8 cellular contexts compared by ENCODE assay signal in genomic region chr10:88385601-88386203, GRCh38.
DNase-seq lines count a peak whose midpoint lies in the region; ATAC-seq and TF ChIP-seq lines count a peak whose summit lies in the region.

No MANE protein-coding gene starts in this region.

- POLR2A ChIA-PET in activated CD8-positive, alpha-beta T cell treated with anti-CD3 and anti-CD28 coated beads, Interleukin-2, amount 10 ng/mL, durations not matched to agents 7 days and 5 days (lab: Charles Lee), result interaction anchor here (1.4 to 4.5 kb wide), 3 partner anchors 115 to 522 kb away, joined by 8 to 40 read pairs (median 8); partner anchors contain the start of genes KLLN and PTEN

- H4K20me1 ChIP-seq in GM23338 (replicated peaks; ENCODE audit: insufficient read depth) (no peaks in the 10 kb centered on the region), GM23248 (ENCODE audit: insufficient read depth) (no peaks in the 10 kb centered on the region)

- H3K27ac Mint-ChIP-seq in GM23338, result no peak overlapping the region
- H3K27ac Mint-ChIP-seq in activated CD8-positive, alpha-beta T cell treated with anti-CD3 and anti-CD28 coated beads, Interleukin-2, amount 10 ng/mL, durations not matched to agents 7 days and 5 days, result no peak overlapping the region

- H2AFZ ChIP-seq in GM23338 (peak overlapping the region; percentile 14; the same call in 1 of the 2 replicates), GM23248 (no peak overlapping the region)

- H3K27me3 Mint-ChIP-seq in GM23338 (ENCODE audit: insufficient read depth, low read depth, poor library complexity), result no peaks in the 10 kb centered on the region
- no peaks in the 10 kb centered on the region for H3K27me3 Mint-ChIP-seq in activated CD8-positive, alpha-beta T cell treated with anti-CD3 and anti-CD28 coated beads, Interleukin-2, amount 10 ng/mL, durations not matched to agents 7 days and 5 days (ENCODE audit: low read depth)

- H3K27me3 ChIP-seq in GM23338 (ENCODE audit: insufficient read depth) (no peaks in the 10 kb centered on the region), cardiac muscle cell (no peaks in the 10 kb centered on the region), GM23248 (replicated peaks; ENCODE audit: insufficient read depth) (no peaks in the 10 kb centered on the region)

- H3K9me2 ChIP-seq in GM23338 (ENCODE audit: insufficient read depth), result no peaks in the 10 kb centered on the region
- no peaks in the 10 kb centered on the region for H3K9me2 ChIP-seq in GM23248 (ENCODE audit: insufficient read depth)

- H3F3A ChIP-seq in GM23338 (replicated peaks; ENCODE audit: low read depth) (no peaks in the 10 kb centered on the region), GM23248 (ENCODE audit: insufficient read depth) (no peaks in the 10 kb centered on the region)

- peaks cover 4% of the 10 kb centered on the region; the same call in 1 of the 3 replicates for H3K9me3 Mint-ChIP-seq in GM23338
- peaks cover 12% of the 10 kb centered on the region for H3K9me3 Mint-ChIP-seq in activated CD8-positive, alpha-beta T cell treated with anti-CD3 and anti-CD28 coated beads, Interleukin-2, amount 10 ng/mL, durations not matched to agents 7 days and 5 days (ENCODE audit: insufficient read depth)

- H3K79me2 ChIP-seq in GM23338 (replicated peaks; ENCODE audit: insufficient read depth), result no peaks in the 10 kb centered on the region
- no peaks in the 10 kb centered on the region for H3K79me2 ChIP-seq in GM23248 (ENCODE audit: insufficient read depth)

- CTCF ChIA-PET in activated CD8-positive, alpha-beta T cell treated with anti-CD3 and anti-CD28 coated beads, Interleukin-2, amount 10 ng/mL, durations not matched to agents 7 days and 5 days (lab: Charles Lee), result interaction anchor here (0.8 to 5.4 kb wide), 11 partner anchors 12 to 535 kb away, joined by 3 to 82 read pairs (median 4); partner anchors contain the start of genes KLLN and PTEN

- H3K36me3 ChIP-seq in GM23338 (ENCODE audit: insufficient read depth), result no peaks in the 10 kb centered on the region
- no peaks in the 10 kb centered on the region for H3K36me3 ChIP-seq in cardiac muscle cell
- no peaks in the 10 kb centered on the region for H3K36me3 ChIP-seq in GM23248 (ENCODE audit: low read depth)

- H3K4me3 Mint-ChIP-seq in GM23338, result no peak overlapping the region
- no peak overlapping the region for H3K4me3 Mint-ChIP-seq in activated CD8-positive, alpha-beta T cell treated with anti-CD3 and anti-CD28 coated beads, Interleukin-2, amount 10 ng/mL, durations not matched to agents 7 days and 5 days

- no peak for TF ChIP-seq CTCF in GM23338 (conservative IDR thresholded peaks at IDR 0.05; ENCODE audit: low read depth in 2 of 2)
- TF ChIP-seq CTCF in cardiac muscle cell (IDR thresholded peaks at IDR 0.05; ENCODE audit: low read depth, low read length), result no peak

- H3K9me3 ChIP-seq in cardiac muscle cell (ENCODE audit: low read depth) (no peaks in the 10 kb centered on the region), GM23248 (ENCODE audit: low read depth) (no peaks in the 10 kb centered on the region)

- H3K4me1 ChIP-seq in GM23338 (ENCODE audit: insufficient read depth) (peaks cover 3% of the 10 kb centered on the region), cardiac muscle cell (ENCODE audit: low read depth) (peaks cover 25% of the 10 kb centered on the region), GM23248 (ENCODE audit: insufficient read depth) (peaks cover 10% of the 10 kb centered on the region)

- H3K4me2 ChIP-seq in GM23338 (no peak overlapping the region), GM23248 (ENCODE audit: unreplicated experiment) (no peak overlapping the region)

- H3K4me3 ChIP-seq in GM23338, result no peak overlapping the region
- H3K4me3 ChIP-seq in cardiac muscle cell, result no peak overlapping the region
- no peak overlapping the region for H3K4me3 ChIP-seq in GM23248

- 89 to 90% methylated on average over 11 of the region's 11 CpGs for WGBS in GM23248 (ENCODE audit: low coverage in 1 of 2, low lambda C conversion rate in 2 of 2, missing lambda C conversion rate in 2 of 2), 2 experiments

- DNase-seq in GM23338 (ENCODE audit: low spot score) (no peak), LoVo (ENCODE audit: low spot score) (peak; percentile 92), cardiac muscle cell (ENCODE audit: low read depth in 1 of 2, low spot score in 1 of 2) (no peak), SK-N-DZ (ENCODE audit: low spot score) (no peak), GM23248 (no peak)
- DNase-seq in activated CD8-positive, alpha-beta T cell treated with anti-CD3 and anti-CD28 coated beads, Interleukin-2, amount 10 ng/mL, durations not matched to agents 7 days and 5 days, result peak; percentile 87
- peak; percentile 58 for DNase-seq in stimulated activated CD4-positive, alpha-beta T cell treated with anti-CD3 and anti-CD28 coated beads, Interleukin-15, amount 100 ng/mL, for 24 hours

- H3K27ac ChIP-seq in GM23338 (ENCODE audit: low read depth), result no peak overlapping the region
- peak overlapping the region; percentile 46 for H3K27ac ChIP-seq in cardiac muscle cell
- H3K27ac ChIP-seq in GM23248, result no peak overlapping the region

- H3K9ac ChIP-seq in GM23248, result no peak overlapping the region

- ATAC-seq in GM18498 (IDR thresholded peaks at IDR 0.05; ENCODE audit: unreplicated experiment) (peak; percentile 82), GM23338 (peak; percentile 18; the same call in 1 of the 3 replicates)
- peak; percentile 79 for ATAC-seq in activated CD8-positive, alpha-beta T cell treated with anti-CD3 and anti-CD28 coated beads, Interleukin-2, amount 10 ng/mL, durations not matched to agents 7 days and 5 days

- in situ Hi-C loops in GM23248 (cut with MboI), result no loop called here

- H3K36me3 Mint-ChIP-seq in GM23338 (ENCODE audit: low read depth), result no peaks in the 10 kb centered on the region
- H3K36me3 Mint-ChIP-seq in activated CD8-positive, alpha-beta T cell treated with anti-CD3 and anti-CD28 coated beads, Interleukin-2, amount 10 ng/mL, durations not matched to agents 7 days and 5 days (ENCODE audit: low read depth), result peaks cover 25% of the 10 kb centered on the region

- H3K4me1 Mint-ChIP-seq in GM23338, result peaks cover 3% of the 10 kb centered on the region
- H3K4me1 Mint-ChIP-seq in activated CD8-positive, alpha-beta T cell treated with anti-CD3 and anti-CD28 coated beads, Interleukin-2, amount 10 ng/mL, durations not matched to agents 7 days and 5 days (ENCODE audit: low read depth), result peaks cover 13% of the 10 kb centered on the region

TF ChIP-seq in GM23338, 12 proteins besides CTCF, POLR2A, EP300 and RAD21 (continues in another document):
- TF ChIP-seq CREB1 (CRISPR knock-in tag; IDR thresholded peaks at IDR 0.05; ENCODE audit: low read depth) (no peak), EZH2 (IDR thresholded peaks at IDR 0.05; ENCODE audit: low read depth, unreplicated experiment) (no peak)
- TF ChIP-seq, protein P1, sequence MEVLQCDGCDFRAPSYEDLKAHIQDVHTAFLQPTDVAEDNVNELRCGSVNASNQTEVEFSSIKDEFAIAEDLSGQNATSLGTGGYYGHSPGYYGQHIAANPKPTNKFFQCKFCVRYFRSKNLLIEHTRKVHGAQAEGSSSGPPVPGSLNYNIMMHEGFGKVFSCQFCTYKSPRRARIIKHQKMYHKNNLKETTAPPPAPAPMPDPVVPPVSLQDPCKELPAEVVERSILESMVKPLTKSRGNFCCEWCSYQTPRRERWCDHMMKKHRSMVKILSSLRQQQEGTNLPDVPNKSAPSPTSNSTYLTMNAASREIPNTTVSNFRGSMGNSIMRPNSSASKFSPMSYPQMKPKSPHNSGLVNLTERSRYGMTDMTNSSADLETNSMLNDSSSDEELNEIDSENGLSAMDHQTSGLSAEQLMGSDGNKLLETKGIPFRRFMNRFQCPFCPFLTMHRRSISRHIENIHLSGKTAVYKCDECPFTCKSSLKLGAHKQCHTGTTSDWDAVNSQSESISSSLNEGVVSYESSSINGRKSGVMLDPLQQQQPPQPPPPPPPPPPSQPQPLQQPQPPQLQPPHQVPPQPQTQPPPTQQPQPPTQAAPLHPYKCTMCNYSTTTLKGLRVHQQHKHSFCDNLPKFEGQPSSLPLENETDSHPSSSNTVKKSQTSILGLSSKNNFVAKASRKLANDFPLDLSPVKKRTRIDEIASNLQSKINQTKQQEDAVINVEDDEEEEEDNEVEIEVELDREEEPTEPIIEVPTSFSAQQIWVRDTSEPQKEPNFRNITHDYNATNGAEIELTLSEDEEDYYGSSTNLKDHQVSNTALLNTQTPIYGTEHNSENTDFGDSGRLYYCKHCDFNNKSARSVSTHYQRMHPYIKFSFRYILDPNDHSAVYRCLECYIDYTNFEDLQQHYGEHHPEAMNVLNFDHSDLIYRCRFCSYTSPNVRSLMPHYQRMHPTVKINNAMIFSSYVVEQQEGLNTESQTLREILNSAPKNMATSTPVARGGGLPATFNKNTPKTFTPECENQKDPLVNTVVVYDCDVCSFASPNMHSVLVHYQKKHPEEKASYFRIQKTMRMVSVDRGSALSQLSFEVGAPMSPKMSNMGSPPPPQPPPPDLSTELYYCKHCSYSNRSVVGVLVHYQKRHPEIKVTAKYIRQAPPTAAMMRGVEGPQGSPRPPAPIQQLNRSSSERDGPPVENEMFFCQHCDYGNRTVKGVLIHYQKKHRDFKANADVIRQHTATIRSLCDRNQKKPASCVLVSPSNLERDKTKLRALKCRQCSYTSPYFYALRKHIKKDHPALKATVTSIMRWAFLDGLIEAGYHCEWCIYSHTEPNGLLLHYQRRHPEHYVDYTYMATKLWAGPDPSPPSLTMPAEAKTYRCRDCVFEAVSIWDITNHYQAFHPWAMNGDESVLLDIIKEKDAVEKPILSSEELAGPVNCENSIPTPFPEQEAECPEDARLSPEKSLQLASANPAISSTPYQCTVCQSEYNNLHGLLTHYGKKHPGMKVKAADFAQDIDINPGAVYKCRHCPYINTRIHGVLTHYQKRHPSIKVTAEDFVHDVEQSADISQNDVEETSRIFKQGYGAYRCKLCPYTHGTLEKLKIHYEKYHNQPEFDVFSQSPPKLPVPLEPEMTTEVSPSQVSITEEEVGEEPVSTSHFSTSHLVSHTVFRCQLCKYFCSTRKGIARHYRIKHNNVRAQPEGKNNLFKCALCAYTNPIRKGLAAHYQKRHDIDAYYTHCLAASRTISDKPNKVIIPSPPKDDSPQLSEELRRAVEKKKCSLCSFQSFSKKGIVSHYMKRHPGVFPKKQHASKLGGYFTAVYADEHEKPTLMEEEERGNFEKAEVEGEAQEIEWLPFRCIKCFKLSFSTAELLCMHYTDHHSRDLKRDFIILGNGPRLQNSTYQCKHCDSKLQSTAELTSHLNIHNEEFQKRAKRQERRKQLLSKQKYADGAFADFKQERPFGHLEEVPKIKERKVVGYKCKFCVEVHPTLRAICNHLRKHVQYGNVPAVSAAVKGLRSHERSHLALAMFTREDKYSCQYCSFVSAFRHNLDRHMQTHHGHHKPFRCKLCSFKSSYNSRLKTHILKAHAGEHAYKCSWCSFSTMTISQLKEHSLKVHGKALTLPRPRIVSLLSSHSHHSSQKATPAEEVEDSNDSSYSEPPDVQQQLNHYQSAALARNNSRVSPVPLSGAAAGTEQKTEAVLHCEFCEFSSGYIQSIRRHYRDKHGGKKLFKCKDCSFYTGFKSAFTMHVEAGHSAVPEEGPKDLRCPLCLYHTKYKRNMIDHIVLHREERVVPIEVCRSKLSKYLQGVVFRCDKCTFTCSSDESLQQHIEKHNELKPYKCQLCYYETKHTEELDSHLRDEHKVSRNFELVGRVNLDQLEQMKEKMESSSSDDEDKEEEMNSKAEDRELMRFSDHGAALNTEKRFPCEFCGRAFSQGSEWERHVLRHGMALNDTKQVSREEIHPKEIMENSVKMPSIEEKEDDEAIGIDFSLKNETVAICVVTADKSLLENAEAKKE (CRISPR knock-in tag; IDR thresholded peaks at IDR 0.05), result no peak

Comparison
In these comparisons a context has a peak if more than half of its experiments do, and no peak if none do; other contexts are left out.
1. ATAC-seq: peak in every context shown above with its lines; median percentile 82 in GM18498; 79 in activated CD8-positive, alpha-beta T cell treated with anti-CD3 and anti-CD28 coated beads, Interleukin-2, amount 10 ng/mL, durations not matched to agents 7 days and 5 days; 18 in GM23338.
2. DNase-seq: peak in LoVo (single experiment), activated CD8-positive, alpha-beta T cell treated with anti-CD3 and anti-CD28 coated beads, Interleukin-2, amount 10 ng/mL, durations not matched to agents 7 days and 5 days (single experiment) and stimulated activated CD4-positive, alpha-beta T cell treated with anti-CD3 and anti-CD28 coated beads, Interleukin-15, amount 100 ng/mL, for 24 hours (single experiment); none in GM23338 (single experiment), cardiac muscle cell (0 of 2), SK-N-DZ (single experiment) and GM23248 (single experiment).